ENCODE assay signal across 7 cellular contexts in the genomic region with DNA sequence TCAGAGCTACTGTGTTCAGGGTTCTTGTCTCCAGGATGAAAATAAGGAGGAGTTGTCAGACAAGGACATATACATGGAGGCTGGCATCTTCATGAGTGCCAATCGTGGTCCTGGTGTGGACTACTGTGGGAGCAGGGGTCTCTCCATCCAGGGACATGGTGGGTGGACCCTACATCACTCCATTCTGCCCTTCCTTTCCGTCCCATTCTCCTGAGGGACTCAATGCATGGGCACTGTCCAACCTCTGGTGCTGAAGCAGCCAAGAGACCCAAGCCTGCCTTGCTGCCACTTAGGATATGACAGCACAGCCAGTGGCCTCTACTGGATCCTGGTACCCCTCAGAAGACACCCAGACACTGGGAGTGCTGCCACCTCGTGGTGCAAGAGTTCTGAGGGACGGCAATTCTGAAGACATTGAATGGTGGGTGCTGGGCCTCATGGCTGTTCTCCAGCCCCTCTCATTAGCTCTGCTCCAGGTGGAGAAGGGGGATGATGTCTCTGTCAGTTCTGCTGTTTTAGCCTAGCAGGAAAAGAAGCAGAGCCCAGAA.
A peak's percentile ranks its signal among the peaks of the same experiment; 100 is the strongest.
DNase-seq lines count a peak whose midpoint lies in the region; ATAC-seq, FAIRE-seq and TF ChIP-seq lines count a peak whose summit lies in the region.
"Not testable (repeated sequence)": the region's sequence is repeated elsewhere in the genome, so short reads cannot be mapped to it uniquely, and the experiment has no call there.

No MANE protein-coding gene starts in this region.

- H3K4ac ChIP-seq in H9 (ENCODE audit: low read depth, low read length): not testable (repeated sequence)

- not testable (repeated sequence) for H3F3A ChIP-seq in Loucy (ENCODE audit: low read depth)

- H2BK5ac ChIP-seq in H9 (ENCODE audit: insufficient read length, low read length): not testable (repeated sequence)

- not testable (repeated sequence) for H3K4me1 ChIP-seq in H9 (ENCODE audit: insufficient read depth, low read length); Loucy (ENCODE audit: insufficient read depth, low read length, poor library complexity, severe bottlenecking); OCI-LY7 (ENCODE audit: insufficient read depth, low read length, poor library complexity, severe bottlenecking); K562 (replicated peaks in 1 of 2; ENCODE audit: control insufficient read depth in 2 of 2, insufficient read depth in 2 of 2, low read length in 2 of 2); HepG2 (ENCODE audit: insufficient read depth, low read length)

- CTCF ChIA-PET in OCI-LY7 (lab: Charles Lee; ENCODE audit: unreplicated experiment); K562 (lab: Yijun Ruan, JAX; ENCODE audit: low intra/inter-chr PET ratio); HepG2 (lab: Yijun Ruan, JAX; ENCODE audit: low intra/inter-chr PET ratio, low total read pairs): not testable (repeated sequence)

- DNase-seq in Caki2 (ENCODE audit: low read depth): peak; percentile 1
- DNase-seq in H9; OCI-LY7 (ENCODE audit: low spot score); K562 (ENCODE audit: extremely low read depth in 1 of 4, low spot score in 3 of 4); HepG2 (ENCODE audit: low spot score): not testable (repeated sequence)

- not testable (repeated sequence) for H3K18ac ChIP-seq in H9 (ENCODE audit: insufficient read length, low read depth, low read length)

- ATAC-seq in K562 (peak; percentile 61; the same call in 2 of the 3 replicates), HepG2 (peak; percentile 54; the same call in 2 of the 3 replicates)

- not testable (repeated sequence) for H3K9me1 ChIP-seq in K562 (ENCODE audit: control insufficient read depth, insufficient read depth, low read length)

- not testable (repeated sequence) for H3K9me3 ChIP-seq in H9 (ENCODE audit: control insufficient read depth, low read depth, low read length); Loucy (ENCODE audit: insufficient read depth, low read depth, low read length); OCI-LY7 (ENCODE audit: low read length); K562 (replicated peaks; ENCODE audit: control insufficient read depth, insufficient read depth, low read depth, low read length); HepG2 (ENCODE audit: low read length)

- peaks cover 14% of the 10 kb centered on the region for H3K27me3 Mint-ChIP-seq in H9 (ENCODE audit: low read depth)

- H3K4me3 Mint-ChIP-seq in H9: not testable (repeated sequence)

- not testable (repeated sequence) for H4K5ac ChIP-seq in H9 (ENCODE audit: insufficient read length, low read depth, low read length)

- H3K14ac ChIP-seq in H9 (ENCODE audit: insufficient read depth, low read length): not testable (repeated sequence)

- H3T11ph ChIP-seq in H9 (ENCODE audit: low read length): not testable (repeated sequence)

- TF ChIP-seq EP300 in K562 (IDR thresholded peaks at IDR 0.05; ENCODE audit: low read length); HepG2 (IDR thresholded peaks at IDR 0.05; ENCODE audit: low read depth in 2 of 2, low read length in 2 of 2); HepG2 (CRISPR knock-in tag; IDR thresholded peaks at IDR 0.05; ENCODE audit: borderline replicate concordance): not testable (repeated sequence)

- H3K4me1 Mint-ChIP-seq in H9: not testable (repeated sequence)

- not testable (repeated sequence) for H2AFZ ChIP-seq in H9 (ENCODE audit: low read length); Loucy (ENCODE audit: low read length); OCI-LY7 (ENCODE audit: low read length); K562 (ENCODE audit: low read depth, low read length); HepG2 (ENCODE audit: low read length)

- H3K27ac Mint-ChIP-seq in H9: not testable (repeated sequence)

- H4K8ac ChIP-seq in H9 (replicated peaks; ENCODE audit: insufficient read length, low read depth, low read length): not testable (repeated sequence)

- H3K27me3 ChIP-seq in H9 (ENCODE audit: insufficient read depth, low read length); Loucy (ENCODE audit: insufficient read depth, low read length, poor library complexity, severe bottlenecking); K562 (ENCODE audit: control insufficient read depth in 2 of 2, insufficient read depth in 2 of 2, low read length in 2 of 2); HepG2 (ENCODE audit: control insufficient read depth in 1 of 2, insufficient read depth in 2 of 2, low read length in 2 of 2): not testable (repeated sequence)

- H2BK12ac ChIP-seq in H9 (ENCODE audit: insufficient read length, low read depth, low read length): not testable (repeated sequence)

- H3K23me2 ChIP-seq in H9 (ENCODE audit: insufficient read length, low read depth, low read length, poor library complexity, severe bottlenecking): not testable (repeated sequence)

- H3K23ac ChIP-seq in H9 (ENCODE audit: insufficient read length, low read depth, low read length): not testable (repeated sequence)

- no CpG with 5 or more reads among the region's 4 CpGs for WGBS in H9 (ENCODE audit: extremely low coverage, insufficient read length, low lambda C conversion rate)
- no CpG with 5 or more reads among the region's 4 CpGs for WGBS in K562 (ENCODE audit: insufficient coverage, low coverage, missing lambda C conversion rate)
- 0% methylated on average over 2 of the region's 4 CpGs for WGBS in HepG2 (ENCODE audit: low lambda C conversion rate)

- in situ Hi-C loops in Caki2 (cut with HindIII; ENCODE audit: low pct_unique_long_range_greater_than_20kb, low sequenced_read_pairs); K562 (cut with MboI); HepG2 (cut with HindIII; ENCODE audit: extremely low pct_ligation_motif_present, low pct_unique_long_range_greater_than_20kb): not testable (repeated sequence)

- 0 out of 2 replicates have a peak, but pooled peaks have one; percentile 3 for TF ChIP-seq CTCF in GM12875 (IDR thresholded peaks at IDR 0.05; ENCODE audit: borderline replicate concordance, insufficient read depth, low read depth, low read length)
- 0 out of 3 replicates have a peak, but pooled peaks have one; percentile 22 for TF ChIP-seq CTCF in H9 (conservative IDR thresholded peaks at IDR 0.05)
- peak; percentile 33 for TF ChIP-seq CTCF in Loucy (conservative IDR thresholded peaks at IDR 0.05; ENCODE audit: low read length)
- peak; percentile 56; the same call in 1 of the 2 replicates for TF ChIP-seq CTCF in OCI-LY7 (conservative IDR thresholded peaks at IDR 0.05; ENCODE audit: low read length)
- not testable (repeated sequence) for TF ChIP-seq CTCF in K562 (IDR thresholded peaks at IDR 0.05 in 2 of 3, conservative IDR thresholded peaks at IDR 0.05 in 1 of 3; ENCODE audit: insufficient read depth in 2 of 3, low read depth in 1 of 3, low read length in 3 of 3); HepG2 (CRISPR knock-in tag; IDR thresholded peaks at IDR 0.05)

- not testable (repeated sequence) for H4K20me1 ChIP-seq in H9 (ENCODE audit: control insufficient read depth, insufficient read depth, insufficient read length); Loucy (ENCODE audit: insufficient read depth, low read length, poor library complexity, severe bottlenecking); OCI-LY7 (ENCODE audit: insufficient read depth, low read length); K562 (replicated peaks; ENCODE audit: control insufficient read depth, insufficient read depth, low read length); HepG2 (ENCODE audit: insufficient read depth, low read length)

- H3K4me2 ChIP-seq in H9 (ENCODE audit: insufficient read depth, insufficient read length, low read length); Loucy (ENCODE audit: low read depth, low read length, poor library complexity, severe bottlenecking); OCI-LY7 (ENCODE audit: low read length); K562 (ENCODE audit: insufficient read depth, low read length); HepG2 (ENCODE audit: low read depth, low read length): not testable (repeated sequence)

- not testable (repeated sequence) for H3K79me2 ChIP-seq in H9 (ENCODE audit: insufficient read depth, low read length); Loucy (ENCODE audit: insufficient read depth, low read length); OCI-LY7 (ENCODE audit: insufficient read depth, low read depth, low read length); K562 (ENCODE audit: control insufficient read depth, insufficient read depth, low read length); HepG2 (ENCODE audit: insufficient read depth, low read length)

- BruUV-seq in OCI-LY7 (replicated peaks; lab: Mats Ljungman, UMichigan); K562 (replicated peaks; lab: Mats Ljungman, UMichigan); HepG2 (replicated peaks; lab: Mats Ljungman, UMichigan): not testable (repeated sequence)

- not testable (repeated sequence) for TF ChIP-seq RAD21 in K562 (CRISPR knock-in tag; conservative IDR thresholded peaks at IDR 0.05 in 1 of 2, IDR thresholded peaks at IDR 0.05 in 1 of 2); HepG2 (CRISPR knock-in tag; IDR thresholded peaks at IDR 0.05)

- H3K9me2 ChIP-seq in Loucy (replicated peaks; ENCODE audit: low read depth, low read length); OCI-LY7 (ENCODE audit: insufficient read depth, low read length): not testable (repeated sequence)

- H2BK20ac ChIP-seq in H9 (ENCODE audit: low read depth, low read length, poor library complexity, severe bottlenecking): not testable (repeated sequence)

- POLR2A ChIA-PET in OCI-LY7 (lab: Charles Lee); K562 (lab: Yijun Ruan, JAX); HepG2 (lab: Yijun Ruan, JAX): not testable (repeated sequence)

- not testable (repeated sequence) for H3K56ac ChIP-seq in H9 (ENCODE audit: insufficient read length, low read depth, low read length)

- not testable (repeated sequence) for H3K36me3 ChIP-seq in Loucy (ENCODE audit: insufficient read depth, low read length); OCI-LY7 (ENCODE audit: insufficient read depth, low read length); K562 (ENCODE audit: control insufficient read depth, insufficient read depth, low read length); HepG2 (replicated peaks in 1 of 2; ENCODE audit: control insufficient read depth in 1 of 2, insufficient read depth in 2 of 2, low read length in 2 of 2)

- not testable (repeated sequence) for H3K36me3 Mint-ChIP-seq in H9 (ENCODE audit: insufficient read depth in 1 of 3, low read depth in 3 of 3)

- intact Hi-C loops in OCI-LY7 (cut with micrococcal nuclease; ENCODE audit: unreplicated experiment); K562 (cut with micrococcal nuclease); HepG2 (cut with micrococcal nuclease; ENCODE audit: unreplicated experiment): not testable (repeated sequence)

- not testable (repeated sequence) for H2BK120ac ChIP-seq in H9 (ENCODE audit: low read depth, low read length, poor library complexity, severe bottlenecking)

- H3K9ac ChIP-seq in H9 (ENCODE audit: extremely low read depth, insufficient read length, low read length); Loucy (ENCODE audit: low read depth, low read length, poor library complexity, severe bottlenecking); K562 (ENCODE audit: insufficient read depth in 1 of 2, low read depth in 2 of 2, low read length in 2 of 2); HepG2 (ENCODE audit: insufficient read depth, low read depth, low read length): not testable (repeated sequence)

- H2AK5ac ChIP-seq in H9 (ENCODE audit: insufficient read length, low read length): not testable (repeated sequence)

- not testable (repeated sequence) for H4K91ac ChIP-seq in H9 (ENCODE audit: insufficient read length, low read depth, low read length)

- H3K9me3 Mint-ChIP-seq in H9: not testable (repeated sequence)

- not testable (repeated sequence) for H3K27ac ChIP-seq in H9 (ENCODE audit: insufficient read length, low read depth, low read length); OCI-LY7 (ENCODE audit: low read depth, low read length, poor library complexity, severe bottlenecking); K562 (ENCODE audit: extremely low read depth, low read depth, low read length); HepG2 (ENCODE audit: extremely low read length, insufficient read depth, low read length)

- not testable (repeated sequence) for TF ChIP-seq POLR2A in K562 (conservative IDR thresholded peaks at IDR 0.05); HepG2 (IDR thresholded peaks at IDR 0.05; ENCODE audit: insufficient read depth in 1 of 2, low read depth in 2 of 2, low read length in 2 of 2)

- H3K4me3 ChIP-seq in GM12875 (ENCODE audit: low read depth, low read length); Loucy (ENCODE audit: low read length, poor library complexity, severe bottlenecking); OCI-LY7 (ENCODE audit: low read depth, low read length, poor library complexity, severe bottlenecking); K562; HepG2 (replicated peaks in 1 of 3; ENCODE audit: insufficient read depth in 1 of 3, low read depth in 2 of 3, low read length in 3 of 3): not testable (repeated sequence)

- FAIRE-seq in K562 (lab: Jason Lieb, UNC); HepG2 (lab: Jason Lieb, UNC): not testable (repeated sequence)

- H2BK15ac ChIP-seq in H9 (ENCODE audit: low read depth, low read length): not testable (repeated sequence)

- H3K79me1 ChIP-seq in H9 (ENCODE audit: insufficient read depth, low read depth, low read length, poor library complexity, severe bottlenecking): not testable (repeated sequence)
